Comparison of ENCODE assay signal across 1 cellular context in the genomic region with DNA sequence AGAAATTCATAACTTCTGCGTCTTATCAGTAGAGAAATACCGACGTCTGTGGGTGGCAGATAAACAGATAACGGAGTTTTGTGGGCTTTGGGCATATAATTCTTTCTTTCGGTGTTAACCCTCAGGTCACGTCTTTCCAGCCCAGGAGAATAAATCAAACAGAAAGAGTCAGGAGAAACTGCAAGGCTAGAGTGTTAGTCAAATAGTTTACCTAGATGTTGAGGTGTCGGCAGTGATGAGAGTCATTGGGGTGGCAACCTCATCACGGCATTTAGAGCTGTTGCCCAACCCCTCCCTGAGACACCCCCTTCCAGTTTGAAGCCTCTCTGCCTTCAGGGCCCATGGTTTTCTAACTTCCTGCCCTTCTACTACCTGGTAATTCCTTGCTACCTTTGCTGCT.
TF ChIP-seq lines count a peak whose summit lies in the region.

No MANE protein-coding gene starts in this region.

TF ChIP-seq in K562, 482 proteins besides CTCF, POLR2A, EP300 and RAD21:
- TF ChIP-seq HOXB6 (CRISPR knock-in tag; IDR thresholded peaks at IDR 0.05; ENCODE audit: borderline replicate concordance) (no peak), ZNF384 (IDR thresholded peaks at IDR 0.05; ENCODE audit: low read depth, low read length) (no peak), CBFA2T3 (IDR thresholded peaks at IDR 0.05) (peak; percentile 39; the same call in 1 of the 2 replicates), NCOR1 (IDR thresholded peaks at IDR 0.05) (0 out of 2 replicates have a peak, but pooled peaks have one; percentile 17), NR2F6 (CRISPR knock-in tag; IDR thresholded peaks at IDR 0.05) (no peak), ARID1B (IDR thresholded peaks at IDR 0.05) (peak; percentile 66), SOX6 (IDR thresholded peaks at IDR 0.05) (peak; percentile 28; the same call in 1 of the 2 replicates), MEIS2 (IDR thresholded peaks at IDR 0.05; ENCODE audit: partially characterized antibody) (peak; percentile 73), NONO (IDR thresholded peaks at IDR 0.05; ENCODE audit: low read depth in 2 of 2, low read length in 1 of 2) (no peak), TAL1 (IDR thresholded peaks at IDR 0.05) (peak; percentile 40; the same call in 1 of the 2 replicates), MYC (IDR thresholded peaks at IDR 0.05; ENCODE audit: low read depth, low read length) (no peak), MYC (CRISPR knock-in tag; IDR thresholded peaks at IDR 0.05; ENCODE audit: borderline replicate concordance, low read depth) (no peak), CXXC5 (CRISPR knock-in tag; IDR thresholded peaks at IDR 0.05) (peak; percentile 32; the same call in 1 of the 2 replicates), SAFB2 (IDR thresholded peaks at IDR 0.05; ENCODE audit: borderline replicate concordance, low read depth, low read length, severe bottlenecking) (no peak), HDAC2 (IDR thresholded peaks at IDR 0.05) (no peak), KLF1 (tag; IDR thresholded peaks at IDR 0.05) (no peak), ZBTB8A (IDR thresholded peaks at IDR 0.05; ENCODE audit: partially characterized antibody) (no peak), PTBP1 (IDR thresholded peaks at IDR 0.05; ENCODE audit: low read depth, low read length) (no peak), TCF3 (CRISPR knock-in tag; IDR thresholded peaks at IDR 0.05) (peak; percentile 23; the same call in 1 of the 2 replicates), TEAD4 (IDR thresholded peaks at IDR 0.05; ENCODE audit: low read length) (peak; percentile 59), TEAD4 (CRISPR knock-in tag; IDR thresholded peaks at IDR 0.05; ENCODE audit: borderline replicate concordance) (no peak), PHTF2 (CRISPR knock-in tag; IDR thresholded peaks at IDR 0.05) (no peak), ZNF316 (IDR thresholded peaks at IDR 0.05) (no peak), GTF2F1 (IDR thresholded peaks at IDR 0.05; ENCODE audit: low read depth, low read length) (no peak), HMG20A (CRISPR knock-in tag; conservative IDR thresholded peaks at IDR 0.05) (no peak)
- TF ChIP-seq, protein P1, sequence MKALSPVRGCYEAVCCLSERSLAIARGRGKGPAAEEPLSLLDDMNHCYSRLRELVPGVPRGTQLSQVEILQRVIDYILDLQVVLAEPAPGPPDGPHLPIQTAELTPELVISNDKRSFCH (CRISPR knock-in tag; IDR thresholded peaks at IDR 0.05) = no peak
- TF ChIP-seq, protein P1 (tag; IDR thresholded peaks at IDR 0.05) = no peak
- TF ChIP-seq, protein P2, sequence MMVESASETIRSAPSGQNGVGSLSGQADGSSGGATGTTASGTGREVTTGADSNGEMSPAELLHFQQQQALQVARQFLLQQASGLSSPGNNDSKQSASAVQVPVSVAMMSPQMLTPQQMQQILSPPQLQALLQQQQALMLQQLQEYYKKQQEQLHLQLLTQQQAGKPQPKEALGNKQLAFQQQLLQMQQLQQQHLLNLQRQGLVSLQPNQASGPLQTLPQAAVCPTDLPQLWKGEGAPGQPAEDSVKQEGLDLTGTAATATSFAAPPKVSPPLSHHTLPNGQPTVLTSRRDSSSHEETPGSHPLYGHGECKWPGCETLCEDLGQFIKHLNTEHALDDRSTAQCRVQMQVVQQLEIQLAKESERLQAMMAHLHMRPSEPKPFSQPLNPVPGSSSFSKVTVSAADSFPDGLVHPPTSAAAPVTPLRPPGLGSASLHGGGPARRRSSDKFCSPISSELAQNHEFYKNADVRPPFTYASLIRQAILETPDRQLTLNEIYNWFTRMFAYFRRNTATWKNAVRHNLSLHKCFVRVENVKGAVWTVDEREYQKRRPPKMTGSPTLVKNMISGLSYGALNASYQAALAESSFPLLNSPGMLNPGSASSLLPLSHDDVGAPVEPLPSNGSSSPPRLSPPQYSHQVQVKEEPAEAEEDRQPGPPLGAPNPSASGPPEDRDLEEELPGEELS (CRISPR knock-in tag; IDR thresholded peaks at IDR 0.05; ENCODE audit: borderline replicate concordance) = no peak
- TF ChIP-seq, protein P3, sequence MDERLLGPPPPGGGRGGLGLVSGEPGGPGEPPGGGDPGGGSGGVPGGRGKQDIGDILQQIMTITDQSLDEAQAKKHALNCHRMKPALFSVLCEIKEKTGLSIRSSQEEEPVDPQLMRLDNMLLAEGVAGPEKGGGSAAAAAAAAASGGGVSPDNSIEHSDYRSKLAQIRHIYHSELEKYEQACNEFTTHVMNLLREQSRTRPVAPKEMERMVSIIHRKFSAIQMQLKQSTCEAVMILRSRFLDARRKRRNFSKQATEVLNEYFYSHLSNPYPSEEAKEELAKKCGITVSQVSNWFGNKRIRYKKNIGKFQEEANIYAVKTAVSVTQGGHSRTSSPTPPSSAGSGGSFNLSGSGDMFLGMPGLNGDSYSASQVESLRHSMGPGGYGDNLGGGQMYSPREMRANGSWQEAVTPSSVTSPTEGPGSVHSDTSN (CRISPR knock-in tag; IDR thresholded peaks at IDR 0.05; ENCODE audit: low read depth) = no peak
- TF ChIP-seq, protein P3 (tag; conservative IDR thresholded peaks at IDR 0.05; ENCODE audit: low read depth) = 0 out of 2 replicates have a peak, but pooled peaks have one; percentile 19
- TF ChIP-seq, protein P4, sequence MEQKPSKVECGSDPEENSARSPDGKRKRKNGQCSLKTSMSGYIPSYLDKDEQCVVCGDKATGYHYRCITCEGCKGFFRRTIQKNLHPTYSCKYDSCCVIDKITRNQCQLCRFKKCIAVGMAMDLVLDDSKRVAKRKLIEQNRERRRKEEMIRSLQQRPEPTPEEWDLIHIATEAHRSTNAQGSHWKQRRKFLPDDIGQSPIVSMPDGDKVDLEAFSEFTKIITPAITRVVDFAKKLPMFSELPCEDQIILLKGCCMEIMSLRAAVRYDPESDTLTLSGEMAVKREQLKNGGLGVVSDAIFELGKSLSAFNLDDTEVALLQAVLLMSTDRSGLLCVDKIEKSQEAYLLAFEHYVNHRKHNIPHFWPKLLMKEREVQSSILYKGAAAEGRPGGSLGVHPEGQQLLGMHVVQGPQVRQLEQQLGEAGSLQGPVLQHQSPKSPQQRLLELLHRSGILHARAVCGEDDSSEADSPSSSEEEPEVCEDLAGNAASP (IDR thresholded peaks at IDR 0.05) = no peak
- TF ChIP-seq, protein P5, sequence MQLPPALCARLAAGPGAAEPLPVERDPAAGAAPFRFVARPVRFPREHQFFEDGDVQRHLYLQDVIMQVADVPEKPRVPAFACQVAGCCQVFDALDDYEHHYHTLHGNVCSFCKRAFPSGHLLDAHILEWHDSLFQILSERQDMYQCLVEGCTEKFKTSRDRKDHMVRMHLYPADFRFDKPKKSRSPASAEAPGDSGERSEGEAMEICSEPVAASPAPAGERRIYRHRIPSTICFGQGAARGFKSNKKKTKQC (CRISPR knock-in tag; IDR thresholded peaks at IDR 0.05) = no peak
